Comparison of ENCODE assay signal across 27 cellular contexts in the genomic region with DNA sequence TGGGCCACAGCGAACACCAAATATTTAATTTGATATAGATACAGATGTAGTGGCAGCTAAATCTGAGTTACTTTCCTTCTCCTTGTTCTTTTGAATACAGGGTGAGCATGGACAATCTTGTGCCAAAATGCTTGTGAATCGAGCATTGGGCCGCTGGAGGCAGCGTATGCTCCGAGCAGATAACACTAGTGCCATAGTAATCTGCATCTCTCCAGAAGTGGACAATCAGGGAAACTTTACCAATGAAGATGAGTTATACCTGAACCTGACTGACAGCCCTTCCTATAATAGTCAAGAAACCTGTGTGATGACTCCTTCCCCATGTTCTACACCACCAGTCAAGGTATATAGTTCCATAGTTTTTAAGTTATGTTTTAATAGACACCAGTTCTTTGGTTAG.
"Had no signal": no experiment of that assay in that cellular context is flagged by ENCODE, and none has a peak within 500 bp of the region (broad histone marks: within the 10 kb centered on the region; RNA-seq: fewer than 3 reads in every experiment).

No MANE protein-coding gene starts in this region.

- H3K27ac ChIP-seq: heart left ventricle, neutrophil, skin epidermis, tibial artery, upper lobe of right lung had no signal

- H3K27me3 ChIP-seq: heart left ventricle, neutrophil, tibial artery, upper lobe of right lung had no signal

- H3K4me3 Mint-ChIP-seq: activated CD4-positive, alpha-beta T cell treated with anti-CD3 and anti-CD28 coated beads for 36 hours; activated CD8-positive, alpha-beta memory T cell treated with anti-CD3 and anti-CD28 coated beads, Interleukin-2, amount 10 ng/mL, durations not matched to agents 7 days and 5 days; activated CD8-positive, alpha-beta T cell treated with anti-CD3 and anti-CD28 coated beads, Interleukin-2, amount 10 ng/mL, durations not matched to agents 7 days and 5 days; activated naive CD4-positive, alpha-beta T cell treated with anti-CD3 and anti-CD28 coated beads for 36 hours; activated naive CD8-positive, alpha-beta T cell treated with anti-CD3 and anti-CD28 coated beads, Interleukin-2, amount 10 ng/mL, durations not matched to agents 7 days and 5 days; immature natural killer cell; memory B cell; naive thymus-derived CD8-positive, alpha-beta T cell; stimulated activated naive CD8-positive, alpha-beta T cell treated with anti-CD3 and anti-CD28 coated beads, Interleukin-15, Interleukin-2, amounts not matched to agents 100 ng/mL and 50 ng/mL, for 24 hours; T-helper 2 cell treated with Interferon-gamma antibody and Interleukin-4, amounts not matched to agents 5 μg/mL and 100 μg/mL, for 36 hours had no signal

- DNase-seq: activated CD4-positive, alpha-beta T cell treated with anti-CD3 and anti-CD28 coated beads for 36 hours; activated CD4-positive, CD25-positive, alpha-beta regulatory T cell; activated CD8-positive, alpha-beta memory T cell treated with anti-CD3 and anti-CD28 coated beads, Interleukin-2, amount 10 ng/mL, durations not matched to agents 7 days and 5 days; activated CD8-positive, alpha-beta T cell treated with anti-CD3 and anti-CD28 coated beads, Interleukin-2, amount 10 ng/mL, durations not matched to agents 7 days and 5 days; activated effector memory CD4-positive, alpha-beta T cell treated with Interleukin-2 at 50 U/mL for 16 hours; activated naive CD4-positive, alpha-beta T cell treated with anti-CD3 and anti-CD28 coated beads for 36 hours; activated naive CD8-positive, alpha-beta T cell treated with anti-CD3 and anti-CD28 coated beads, Interleukin-2, amount 10 ng/mL, durations not matched to agents 7 days and 5 days; activated T-cell treated with anti-CD3 and anti-CD28 coated beads for 4 hours; caudate nucleus; cortex of kidney; foreskin fibroblast; heart left ventricle; immature natural killer cell; midbrain; naive thymus-derived CD8-positive, alpha-beta T cell; stimulated activated CD4-positive, alpha-beta T cell treated with anti-CD3 and anti-CD28 coated beads, Interleukin-12 subunit alpha, Interleukin-12 subunit beta, amount 100 ng/mL, for 4 hours; stimulated activated CD4-positive, alpha-beta T cell treated with anti-CD3 and anti-CD28 coated beads, Interleukin-4, amount 100 ng/mL, for 1 hour; T-helper 1 cell; tibial artery; upper lobe of right lung had no signal

- ATAC-seq: activated CD4-positive, alpha-beta T cell treated with anti-CD3 and anti-CD28 coated beads for 36 hours; activated CD8-positive, alpha-beta memory T cell treated with anti-CD3 and anti-CD28 coated beads, Interleukin-2, amount 10 ng/mL, durations not matched to agents 7 days and 5 days; activated CD8-positive, alpha-beta T cell treated with anti-CD3 and anti-CD28 coated beads, Interleukin-2, amount 10 ng/mL, durations not matched to agents 7 days and 5 days; esophagus mucosa; heart left ventricle; naive thymus-derived CD8-positive, alpha-beta T cell; sciatic nerve; upper lobe of right lung had no signal

- H3K4me3 ChIP-seq: heart left ventricle, skin epidermis, tibial artery, upper lobe of right lung had no signal

- H3K9me3 Mint-ChIP-seq: activated naive CD4-positive, alpha-beta T cell treated with anti-CD3 and anti-CD28 coated beads for 36 hours; activated naive CD8-positive, alpha-beta T cell treated with anti-CD3 and anti-CD28 coated beads, Interleukin-2, amount 10 ng/mL, durations not matched to agents 7 days and 5 days; immature natural killer cell; memory B cell; naive thymus-derived CD8-positive, alpha-beta T cell; stimulated activated naive CD8-positive, alpha-beta T cell treated with anti-CD3 and anti-CD28 coated beads, Interleukin-15, Interleukin-2, amounts not matched to agents 100 ng/mL and 50 ng/mL, for 24 hours; T-helper 2 cell treated with Interferon-gamma antibody and Interleukin-4, amounts not matched to agents 5 μg/mL and 100 μg/mL, for 36 hours had no signal

- H3K27ac Mint-ChIP-seq: activated CD4-positive, alpha-beta T cell treated with anti-CD3 and anti-CD28 coated beads for 36 hours; activated CD8-positive, alpha-beta memory T cell treated with anti-CD3 and anti-CD28 coated beads, Interleukin-2, amount 10 ng/mL, durations not matched to agents 7 days and 5 days; activated CD8-positive, alpha-beta T cell treated with anti-CD3 and anti-CD28 coated beads, Interleukin-2, amount 10 ng/mL, durations not matched to agents 7 days and 5 days; activated naive CD4-positive, alpha-beta T cell treated with anti-CD3 and anti-CD28 coated beads for 36 hours; activated naive CD8-positive, alpha-beta T cell treated with anti-CD3 and anti-CD28 coated beads, Interleukin-2, amount 10 ng/mL, durations not matched to agents 7 days and 5 days; immature natural killer cell; memory B cell; stimulated activated naive CD8-positive, alpha-beta T cell treated with anti-CD3 and anti-CD28 coated beads, Interleukin-15, Interleukin-2, amounts not matched to agents 100 ng/mL and 50 ng/mL, for 24 hours; T-helper 2 cell treated with Interferon-gamma antibody and Interleukin-4, amounts not matched to agents 5 μg/mL and 100 μg/mL, for 36 hours had no signal
